15 cellular contexts compared by ENCODE assay signal in genomic region chr5:176956756-176957155, GRCh38. TPM values are rescaled to one million over a fixed set of nuclear protein-coding genes. Genes with fewer than 3 reads are reported as not detected.
DNase-seq lines count a peak whose midpoint lies in the region; ATAC-seq, FAIRE-seq and TF ChIP-seq lines count a peak whose summit lies in the region.
"Had no signal": no experiment of that assay in that cellular context is flagged by ENCODE, and none has a peak within 500 bp of the region (broad histone marks: within the 10 kb centered on the region; RNA-seq: fewer than 3 reads in every experiment).

No MANE protein-coding gene starts in this region.

- H3K4me1 Mint-ChIP-seq in activated T-cell treated with anti-CD3 and anti-CD28 coated beads, Interleukin-2, amount 50 U/mL, for 72 hours (ENCODE audit: low read depth): peaks cover 6% of the 10 kb centered on the region
- H3K4me1 Mint-ChIP-seq in activated T-helper 17 cell treated with anti-CD3 and anti-CD28 coated beads, Interleukin-2, amount 50 U/mL, for 72 hours: peaks cover 5% of the 10 kb centered on the region
- no peaks in the 10 kb centered on the region for H3K4me1 Mint-ChIP-seq in neural crest cell

- TF ChIP-seq CTCF in neural crest cell (conservative IDR thresholded peaks at IDR 0.05): no peak

- no peak for DNase-seq in activated T-cell treated with anti-CD3 and anti-CD28 coated beads, Interleukin-2, amount 50 U/mL, for 72 hours
- DNase-seq in activated T-cell treated with anti-CD3 and anti-CD28 coated beads, Interleukin-2, amount 50 U/mL, for 48 hours: no peak
- DNase-seq in H54 (ENCODE audit: insufficient read length, low spot score) (no peak), neural crest cell (ENCODE audit: low read depth, low spot score) (no peak), pons (ENCODE audit: low spot score) (no peak)
- DNase-seq in stimulated activated naive CD4-positive, alpha-beta T cell (lab: John Stamatoyannopoulos, UW): no peak
- DNase-seq: ACHN; C1 segment of cervical spinal cord; Calu3; CD4-positive, alpha-beta T cell; DMS 273 treated with DMSO at 0.1 percent for 48 hours; H7 had no signal

- no peak for ATAC-seq in activated T-cell treated with anti-CD3 and anti-CD28 coated beads, Interleukin-2, amount 50 U/mL, for 72 hours (replicated peaks in 1 of 2)
- no peak for ATAC-seq in activated T-helper 17 cell treated with anti-CD3 and anti-CD28 coated beads, Interleukin-2, amount 50 U/mL, for 72 hours (replicated peaks)

- peak overlapping the region; percentile 78 for H3K27ac Mint-ChIP-seq in activated T-cell treated with anti-CD3 and anti-CD28 coated beads, Interleukin-2, amount 50 U/mL, for 72 hours
- peak overlapping the region; percentile 26 for H3K27ac Mint-ChIP-seq in activated T-helper 17 cell treated with anti-CD3 and anti-CD28 coated beads, Interleukin-2, amount 50 U/mL, for 72 hours
- H3K27ac Mint-ChIP-seq in neural crest cell (ENCODE audit: unreplicated experiment): peak overlapping the region; percentile 39
- H3K27ac Mint-ChIP-seq: CD4-positive, alpha-beta T cell had no signal

- no peaks in the 10 kb centered on the region for H3K9me3 Mint-ChIP-seq in activated T-cell treated with anti-CD3 and anti-CD28 coated beads, Interleukin-2, amount 50 U/mL, for 72 hours
- no peaks in the 10 kb centered on the region for H3K9me3 Mint-ChIP-seq in activated T-helper 17 cell treated with anti-CD3 and anti-CD28 coated beads, Interleukin-2, amount 50 U/mL, for 72 hours
- H3K9me3 Mint-ChIP-seq in neural crest cell: no peaks in the 10 kb centered on the region
- H3K9me3 Mint-ChIP-seq: CD4-positive, alpha-beta T cell had no signal

- no peak overlapping the region for H3K4me3 Mint-ChIP-seq in activated T-cell treated with anti-CD3 and anti-CD28 coated beads, Interleukin-2, amount 50 U/mL, for 72 hours
- H3K4me3 Mint-ChIP-seq in activated T-helper 17 cell treated with anti-CD3 and anti-CD28 coated beads, Interleukin-2, amount 50 U/mL, for 72 hours: no peak overlapping the region
- no peak overlapping the region for H3K4me3 Mint-ChIP-seq in neural crest cell
- H3K4me3 Mint-ChIP-seq: CD4-positive, alpha-beta T cell had no signal

- no peaks in the 10 kb centered on the region for H3K27me3 Mint-ChIP-seq in activated T-cell treated with anti-CD3 and anti-CD28 coated beads, Interleukin-2, amount 50 U/mL, for 72 hours (ENCODE audit: low read depth)
- H3K27me3 Mint-ChIP-seq in activated T-helper 17 cell treated with anti-CD3 and anti-CD28 coated beads, Interleukin-2, amount 50 U/mL, for 72 hours: no peaks in the 10 kb centered on the region
- no peaks in the 10 kb centered on the region for H3K27me3 Mint-ChIP-seq in neural crest cell (ENCODE audit: low read depth)
- H3K27me3 Mint-ChIP-seq: CD4-positive, alpha-beta T cell had no signal

- H3K36me3 Mint-ChIP-seq in activated T-cell treated with anti-CD3 and anti-CD28 coated beads, Interleukin-2, amount 50 U/mL, for 72 hours (ENCODE audit: insufficient read depth in 2 of 2): peaks cover 1 to 17% of the 10 kb centered on the region in 2 donors
- H3K36me3 Mint-ChIP-seq in activated T-helper 17 cell treated with anti-CD3 and anti-CD28 coated beads, Interleukin-2, amount 50 U/mL, for 72 hours (ENCODE audit: low read depth): peaks cover 74% of the 10 kb centered on the region
- H3K36me3 Mint-ChIP-seq in neural crest cell (ENCODE audit: low read depth): peaks cover 5% of the 10 kb centered on the region

- TF ChIP-seq POLR2A in H54 (IDR thresholded peaks at IDR 0.05; ENCODE audit: low read depth, low read length): no peak

- peak; percentile 41 for FAIRE-seq in H54 (lab: Jason Lieb, UNC)

RNA-seq across cellular contexts. Expression of gene UIMC1, which starts 49.8 kb away (rescaled TPM):
- total RNA-seq in activated T-cell treated with anti-CD3 and anti-CD28 coated beads, Interleukin-2, amount 50 U/mL, for 72 hours: 10 to 100 TPM; 62.8 to 76.5 TPM
- 10 to 100 TPM; 42.5 to 43.0 TPM for total RNA-seq in activated T-helper 17 cell treated with anti-CD3 and anti-CD28 coated beads, Interleukin-2, amount 50 U/mL, for 72 hours
- total RNA-seq in neural crest cell: 45.4 and 46.6 TPM in 2 replicates

RNA-seq across cellular contexts. Expression of gene HK3, which starts 57.6 kb away (rescaled TPM):
- under 1 TPM; 0.46 to 0.81 TPM for total RNA-seq in activated T-cell treated with anti-CD3 and anti-CD28 coated beads, Interleukin-2, amount 50 U/mL, for 72 hours
- total RNA-seq in activated T-helper 17 cell treated with anti-CD3 and anti-CD28 coated beads, Interleukin-2, amount 50 U/mL, for 72 hours: under 1 TPM; 0.29 to 0.76 TPM
- total RNA-seq in neural crest cell: not detected in 2 replicates
- total RNA-seq: A172, Daoy, H7 had no signal

Comparison
In these comparisons a context has a peak if more than half of its experiments do, and no peak if none do; other contexts are left out.
1. H3K27ac Mint-ChIP-seq: peak in every context shown above with its lines; median percentile 78 in activated T-cell treated with anti-CD3 and anti-CD28 coated beads, Interleukin-2, amount 50 U/mL, for 72 hours; 39 in neural crest cell; 26 in activated T-helper 17 cell treated with anti-CD3 and anti-CD28 coated beads, Interleukin-2, amount 50 U/mL, for 72 hours.